ENCODE assay signal across 28 cellular contexts in the genomic region with DNA sequence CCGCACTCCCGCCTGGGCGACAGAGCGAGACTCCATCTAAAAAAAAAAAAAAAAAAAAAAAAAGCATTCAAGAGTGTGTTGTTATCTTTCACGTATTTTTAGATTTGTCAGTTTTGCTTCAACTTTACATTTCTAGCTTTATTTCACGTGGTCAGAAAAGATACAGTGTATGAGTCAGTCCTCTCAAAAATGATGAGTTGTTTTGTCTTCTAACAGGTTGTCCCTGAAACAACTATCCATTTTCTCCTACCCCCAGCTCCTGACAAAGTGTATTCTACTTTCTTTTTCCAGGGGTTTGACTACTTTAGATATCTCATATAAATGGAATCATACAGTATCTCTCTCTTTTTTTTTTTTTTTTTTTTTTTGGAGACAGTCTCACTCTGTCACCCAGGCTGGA. TPM values are rescaled to one million over a fixed set of nuclear protein-coding genes. Genes with fewer than 3 reads are reported as not detected.
"Had no signal": no experiment of that assay in that cellular context is flagged by ENCODE, and none has a peak within 500 bp of the region (broad histone marks: within the 10 kb centered on the region; RNA-seq: fewer than 3 reads in every experiment).

No MANE protein-coding gene starts in this region.

- H3K4me3 Mint-ChIP-seq: natural killer cell; nephron; neural progenitor cell; stimulated activated effector memory CD8-positive, alpha-beta T cell treated with anti-CD3 and anti-CD28 coated beads, Interleukin-12 subunit alpha, Interleukin-12 subunit beta, amount 100 ng/mL, for 72 hours; stimulated activated naive B cell treated with anti-CD40 and anti-IgM and Interleukin-4, amounts not matched to agents 10 μg/mL and 1 μg/mL and 100 μg/mL, for 72 hours; stimulated activated naive CD8-positive, alpha-beta T cell treated with anti-CD3 and anti-CD28 coated beads, Interleukin-15, Interleukin-2, amounts not matched to agents 100 ng/mL and 50 ng/mL, for 24 hours had no signal

- H3K9ac ChIP-seq: neural progenitor cell, parathyroid adenoma had no signal

- H3K4me3 ChIP-seq: neural progenitor cell, ovary, psoas muscle, right lobe of liver, sigmoid colon, stomach, thoracic aorta, thyroid gland, tibial nerve, upper lobe of left lung, uterus had no signal

- H3K4me1 ChIP-seq: neural progenitor cell, parathyroid adenoma, psoas muscle, right lobe of liver, sigmoid colon, thyroid gland, tibial nerve, uterus had no signal

- H3K27ac ChIP-seq: neural progenitor cell, ovary, parathyroid adenoma, psoas muscle, right lobe of liver, sigmoid colon, stomach, thoracic aorta, thyroid gland, tibial nerve, upper lobe of left lung, uterus had no signal

- H3K36me3 Mint-ChIP-seq: neural progenitor cell; stimulated activated effector memory CD8-positive, alpha-beta T cell treated with anti-CD3 and anti-CD28 coated beads, Interleukin-12 subunit alpha, Interleukin-12 subunit beta, amount 100 ng/mL, for 72 hours; stimulated activated naive B cell treated with anti-CD40 and anti-IgM and Interleukin-4, amounts not matched to agents 10 μg/mL and 1 μg/mL and 100 μg/mL, for 72 hours had no signal

- H3K27me3 ChIP-seq: neural progenitor cell, ovary, right lobe of liver, sigmoid colon, stomach, thyroid gland, tibial nerve, upper lobe of left lung, uterus had no signal

- ATAC-seq: natural killer cell; psoas muscle; right cardiac atrium; right lobe of liver; stimulated activated effector memory CD8-positive, alpha-beta T cell treated with anti-CD3 and anti-CD28 coated beads, Interleukin-12 subunit alpha, Interleukin-12 subunit beta, amount 100 ng/mL, for 72 hours; stimulated activated naive B cell treated with anti-CD40 and anti-IgM and Interleukin-4, amounts not matched to agents 10 μg/mL and 1 μg/mL and 100 μg/mL, for 72 hours had no signal

- DNase-seq: natural killer cell; occipital lobe; ovary; posterior cingulate gyrus; psoas muscle; right cardiac atrium; right lobe of liver; sigmoid colon; small intestine; stimulated activated CD4-positive, alpha-beta T cell treated with anti-CD3 and anti-CD28 coated beads, Interleukin-15, amount 100 ng/mL, for 24 hours; stimulated activated CD4-positive, alpha-beta T cell treated with anti-CD3 and anti-CD28 coated beads, Interleukin-2, amount 100 ng/mL, for 24 hours; stimulated activated CD4-positive, alpha-beta T cell treated with anti-CD3 and anti-CD28 coated beads, Interleukin-2, amount 100 ng/mL, for 48 hours; stimulated activated CD4-positive, alpha-beta T cell treated with anti-CD3 and anti-CD28 coated beads, Interleukin-4, amount 100 ng/mL, for 24 hours; stimulated activated naive B cell treated with anti-CD40 and anti-IgM and Interleukin-4, amounts not matched to agents 10 μg/mL and 1 μg/mL and 100 μg/mL, for 72 hours; stimulated activated naive CD4-positive, alpha-beta T cell treated with Interleukin-2 at 50 U/mL for 16 hours; stomach; thyroid gland; uterus had no signal

- H3K36me3 ChIP-seq: ovary, right lobe of liver, sigmoid colon, stomach, thoracic aorta, thyroid gland, tibial nerve, upper lobe of left lung, uterus had no signal

- FAIRE-seq: small intestine had no signal

- H2AFZ ChIP-seq: neural progenitor cell, parathyroid adenoma had no signal

- H3K4me2 ChIP-seq: neural progenitor cell had no signal

- H3K27ac Mint-ChIP-seq: natural killer cell; nephron; neural progenitor cell; progenitor cell of endocrine pancreas; stimulated activated effector memory CD8-positive, alpha-beta T cell treated with anti-CD3 and anti-CD28 coated beads, Interleukin-12 subunit alpha, Interleukin-12 subunit beta, amount 100 ng/mL, for 72 hours; stimulated activated naive B cell treated with anti-CD40 and anti-IgM and Interleukin-4, amounts not matched to agents 10 μg/mL and 1 μg/mL and 100 μg/mL, for 72 hours; stimulated activated naive CD8-positive, alpha-beta T cell treated with anti-CD3 and anti-CD28 coated beads, Interleukin-15, Interleukin-2, amounts not matched to agents 100 ng/mL and 50 ng/mL, for 24 hours had no signal

- H3K27me3 Mint-ChIP-seq: progenitor cell of endocrine pancreas had no signal

- H3K9me3 ChIP-seq: ovary, sigmoid colon, thoracic aorta, thyroid gland, uterus had no signal

- H3K4me1 Mint-ChIP-seq: natural killer cell; nephron; neural progenitor cell; stimulated activated effector memory CD8-positive, alpha-beta T cell treated with anti-CD3 and anti-CD28 coated beads, Interleukin-12 subunit alpha, Interleukin-12 subunit beta, amount 100 ng/mL, for 72 hours; stimulated activated naive B cell treated with anti-CD40 and anti-IgM and Interleukin-4, amounts not matched to agents 10 μg/mL and 1 μg/mL and 100 μg/mL, for 72 hours had no signal

RNA-seq across cellular contexts. Expression of gene ZNF695, which starts 5.5 kb away (rescaled TPM):
- total RNA-seq: psoas muscle, right lobe of liver, thoracic aorta, ureter had no signal
